ENCODE assay signal across 17 cellular contexts in genomic region chr3:32452009-32452408, GRCh38. TPM values are rescaled to one million over a fixed set of nuclear protein-coding genes. Genes with fewer than 3 reads are reported as not detected.
A peak's percentile ranks its signal among the peaks of the same experiment; 100 is the strongest.
DNase-seq lines count a peak whose midpoint lies in the region; ATAC-seq and TF ChIP-seq lines count a peak whose summit lies in the region.
"Had no signal": no experiment of that assay in that cellular context is flagged by ENCODE, and none has a peak within 500 bp of the region (broad histone marks: within the 10 kb centered on the region; RNA-seq: fewer than 3 reads in every experiment).

No MANE protein-coding gene starts in this region.

- H2AFZ ChIP-seq in IMR-90 (replicated peaks; ENCODE audit: low read length, poor library complexity), result no peak overlapping the region

- H3K79me1 ChIP-seq in IMR-90 (ENCODE audit: low read depth in 1 of 2, low read length in 2 of 2), result no peaks in the 10 kb centered on the region; a peak in 1 of 4 replicates

- H3K9me3 ChIP-seq in IMR-90 (ENCODE audit: control insufficient read depth, insufficient read depth, low read length), result no peaks in the 10 kb centered on the region
- H3K9me3 ChIP-seq: MG63 had no signal

- H2BK120ac ChIP-seq in IMR-90 (ENCODE audit: low read depth, low read length), result no peak overlapping the region

- H2AK9ac ChIP-seq in IMR-90 (replicated peaks; ENCODE audit: low read depth, low read length, poor library complexity), result no peak overlapping the region

- peak overlapping the region; percentile 44 for H3K27ac Mint-ChIP-seq in activated naive CD4-positive, alpha-beta T cell treated with anti-CD3 and anti-CD28 coated beads for 36 hours
- H3K27ac Mint-ChIP-seq in activated naive CD4-positive, alpha-beta T cell treated with anti-CD3 and anti-CD28 coated beads, Interleukin-2, amount 10 ng/mL, durations not matched to agents 7 days and 5 days, result no peak overlapping the region
- H3K27ac Mint-ChIP-seq in stimulated activated effector memory CD8-positive, alpha-beta T cell treated with anti-CD3 and anti-CD28 coated beads, Interleukin-12 subunit alpha, Interleukin-12 subunit beta, amount 100 ng/mL, for 72 hours, result peak overlapping the region; percentile 43

- H3K36me3 ChIP-seq in IMR-90 (ENCODE audit: control insufficient read depth, insufficient read depth, low read length), result no peaks in the 10 kb centered on the region
- H3K36me3 ChIP-seq: MG63 had no signal

- no peak overlapping the region for H2BK5ac ChIP-seq in IMR-90 (ENCODE audit: low read depth, low read length, poor library complexity, severe bottlenecking)

- no peak overlapping the region for H2BK15ac ChIP-seq in IMR-90 (ENCODE audit: low read depth, low read length)

- ATAC-seq in IMR-90 (ENCODE audit: low read depth), result no peak
- ATAC-seq in stimulated activated effector memory CD8-positive, alpha-beta T cell treated with anti-CD3 and anti-CD28 coated beads, Interleukin-12 subunit alpha, Interleukin-12 subunit beta, amount 100 ng/mL, for 72 hours, result no peak
- ATAC-seq: Panc1, Right ventricle myocardium inferior had no signal

- no peak for DNase-seq in activated naive CD4-positive, alpha-beta T cell treated with anti-CD3 and anti-CD28 coated beads for 36 hours
- no peak for DNase-seq in activated naive CD4-positive, alpha-beta T cell treated with anti-CD3 and anti-CD28 coated beads, Interleukin-2, amount 10 ng/mL, durations not matched to agents 7 days and 5 days
- DNase-seq in IMR-90 (no peak), islet precursor cell (peak; percentile 23), cortex of kidney (lab: John Stamatoyannopoulos, UW) (no peak), HK-2 (ENCODE audit: unreplicated experiment) (no peak), NOMO-1 treated with DMSO at 0.1 percent for 48 hours (lab: John Stamatoyannopoulos, UW; ENCODE audit: unreplicated experiment) (no peak)
- no peak for DNase-seq in stimulated activated effector memory CD8-positive, alpha-beta T cell treated with anti-CD3 and anti-CD28 coated beads, Interleukin-12 subunit alpha, Interleukin-12 subunit beta, amount 100 ng/mL, for 72 hours (ENCODE audit: low spot score in 2 of 2)
- DNase-seq: ACHN; CD8-positive, alpha-beta memory T cell; MG63; NCI-H1105 treated with DMSO at 0.1 percent for 48 hours; NCI-H187; NCI-H446; NCI-H748 treated with DMSO at 0.1 percent for 48 hours had no signal

- CTCF ChIA-PET in activated naive CD4-positive, alpha-beta T cell treated with anti-CD3 and anti-CD28 coated beads for 36 hours (lab: Charles Lee), result no interaction called here
- CTCF ChIA-PET in activated naive CD4-positive, alpha-beta T cell treated with anti-CD3 and anti-CD28 coated beads, Interleukin-2, amount 10 ng/mL, durations not matched to agents 7 days and 5 days (lab: Charles Lee), result no interaction called here
- CTCF ChIA-PET in IMR-90 (lab: Yijun Ruan, JAX), result interaction anchor here (1.5 kb wide), 1 partner anchor 16 kb away, joined by 6 read pairs; no protein-coding TSS in a partner anchor

- no peak overlapping the region for H3K14ac ChIP-seq in IMR-90 (replicated peaks; ENCODE audit: low read depth, low read length)

- intact Hi-C loops in activated naive CD4-positive, alpha-beta T cell treated with anti-CD3 and anti-CD28 coated beads for 36 hours (cut with micrococcal nuclease), result no loop called here
- intact Hi-C loops in IMR-90 (cut with micrococcal nuclease), result loop anchor here (5.0 kb wide), 1 partner anchor 50 kb away; no protein-coding TSS in a partner anchor

- 67% methylated on average over 1 of the region's 4 CpGs; no CpG with 5 or more reads in 1 of the 2 experiments for WGBS in IMR-90 (ENCODE audit: extremely low coverage in 2 of 2, insufficient read length in 1 of 2), 2 experiments

- dilution Hi-C loops in IMR-90 (cut with HindIII; ENCODE audit: low sequenced_read_pairs, unreplicated experiment), result no loop called here

- POLR2A ChIA-PET in IMR-90 (lab: Charles Lee; ENCODE audit: unreplicated experiment), result no interaction called here

- H3K27ac ChIP-seq in IMR-90 (ENCODE audit: insufficient read depth, low read length), result no peak overlapping the region

- peak overlapping the region; percentile 55; the same call in 1 of the 2 replicates for H2AK5ac ChIP-seq in IMR-90 (ENCODE audit: low read depth, low read length)

- no peak overlapping the region for H3K4ac ChIP-seq in IMR-90 (ENCODE audit: low read depth, low read length)

- H3K9me1 ChIP-seq in IMR-90 (ENCODE audit: insufficient read depth, low read length), result peaks cover 6% of the 10 kb centered on the region; the same call in 1 of the 2 replicates

- H3K56ac ChIP-seq in IMR-90 (ENCODE audit: extremely low read depth, insufficient read depth, low read length), result no peak overlapping the region

- no peak overlapping the region for H2BK20ac ChIP-seq in IMR-90 (ENCODE audit: low read depth, low read length)

- no peak overlapping the region for H3K4me3 ChIP-seq in IMR-90 (ENCODE audit: insufficient read depth, low read depth, low read length)
- H3K4me3 ChIP-seq: MG63 had no signal

- in situ Hi-C loops in IMR-90 (cut with MboI; ENCODE audit: low sequenced_read_pairs), result no loop called here

- H4K91ac ChIP-seq in IMR-90 (ENCODE audit: insufficient read depth, low read depth, low read length), result no peak overlapping the region

- no TSS peak for BruUV-seq in IMR-90 (replicated peaks; lab: Mats Ljungman, UMichigan)

- no peaks in the 10 kb centered on the region for H3K9me3 Mint-ChIP-seq in activated naive CD4-positive, alpha-beta T cell treated with anti-CD3 and anti-CD28 coated beads for 36 hours
- no peaks in the 10 kb centered on the region for H3K9me3 Mint-ChIP-seq in activated naive CD4-positive, alpha-beta T cell treated with anti-CD3 and anti-CD28 coated beads, Interleukin-2, amount 10 ng/mL, durations not matched to agents 7 days and 5 days
- no peaks in the 10 kb centered on the region for H3K9me3 Mint-ChIP-seq in stimulated activated effector memory CD8-positive, alpha-beta T cell treated with anti-CD3 and anti-CD28 coated beads, Interleukin-12 subunit alpha, Interleukin-12 subunit beta, amount 100 ng/mL, for 72 hours
- H3K9me3 Mint-ChIP-seq: CD8-positive, alpha-beta memory T cell had no signal

- H3K4me2 ChIP-seq in IMR-90 (ENCODE audit: low read depth, low read length), result no peak overlapping the region

- no peaks in the 10 kb centered on the region for H3K27me3 Mint-ChIP-seq in activated naive CD4-positive, alpha-beta T cell treated with anti-CD3 and anti-CD28 coated beads for 36 hours (ENCODE audit: low read depth)
- H3K27me3 Mint-ChIP-seq in activated naive CD4-positive, alpha-beta T cell treated with anti-CD3 and anti-CD28 coated beads, Interleukin-2, amount 10 ng/mL, durations not matched to agents 7 days and 5 days, result no peaks in the 10 kb centered on the region
- H3K27me3 Mint-ChIP-seq: CD8-positive, alpha-beta memory T cell had no signal

- H3K27me3 ChIP-seq in IMR-90 (ENCODE audit: control insufficient read depth, insufficient read depth, low read length), result no peaks in the 10 kb centered on the region
- H3K27me3 ChIP-seq: MG63 had no signal

- no peak for TF ChIP-seq POLR2A in IMR-90 (IDR thresholded peaks at IDR 0.05; ENCODE audit: low read depth, low read length)

- H3K4me1 ChIP-seq in IMR-90 (ENCODE audit: control insufficient read depth, insufficient read depth, low read length), result peaks cover 10% of the 10 kb centered on the region

- no peak for TF ChIP-seq RAD21 in IMR-90 (IDR thresholded peaks at IDR 0.05; ENCODE audit: low read length)

- 0 out of 2 replicates have a peak, but pooled peaks cover 6% of the 10 kb centered on the region for H4K20me1 ChIP-seq in IMR-90 (ENCODE audit: insufficient read depth, low read length)

- peaks cover 27% of the 10 kb centered on the region for H3K36me3 Mint-ChIP-seq in activated naive CD4-positive, alpha-beta T cell treated with anti-CD3 and anti-CD28 coated beads for 36 hours (ENCODE audit: low read depth)
- H3K36me3 Mint-ChIP-seq in activated naive CD4-positive, alpha-beta T cell treated with anti-CD3 and anti-CD28 coated beads, Interleukin-2, amount 10 ng/mL, durations not matched to agents 7 days and 5 days, result peaks cover 51% of the 10 kb centered on the region
- H3K36me3 Mint-ChIP-seq in stimulated activated effector memory CD8-positive, alpha-beta T cell treated with anti-CD3 and anti-CD28 coated beads, Interleukin-12 subunit alpha, Interleukin-12 subunit beta, amount 100 ng/mL, for 72 hours, result peaks cover 33% of the 10 kb centered on the region

- H3K23ac ChIP-seq in IMR-90 (ENCODE audit: low read depth, low read length), result peak overlapping the region; percentile 2; the same call in 1 of the 2 replicates

- H4K5ac ChIP-seq in IMR-90 (ENCODE audit: low read depth, low read length), result no peak overlapping the region

- no peak overlapping the region for H3K9ac ChIP-seq in IMR-90 (ENCODE audit: low read depth, low read length)

- no peak for TF ChIP-seq CTCF in IMR-90 (conservative IDR thresholded peaks at IDR 0.05; ENCODE audit: low read depth, low read length)

- no peak overlapping the region for H4K8ac ChIP-seq in IMR-90 (ENCODE audit: low read depth in 2 of 2, low read length in 2 of 2)

- H3K4me1 Mint-ChIP-seq in activated naive CD4-positive, alpha-beta T cell treated with anti-CD3 and anti-CD28 coated beads for 36 hours (ENCODE audit: low read depth), result peaks cover 43% of the 10 kb centered on the region
- peaks cover 34% of the 10 kb centered on the region for H3K4me1 Mint-ChIP-seq in activated naive CD4-positive, alpha-beta T cell treated with anti-CD3 and anti-CD28 coated beads, Interleukin-2, amount 10 ng/mL, durations not matched to agents 7 days and 5 days
- peaks cover 38% of the 10 kb centered on the region for H3K4me1 Mint-ChIP-seq in stimulated activated effector memory CD8-positive, alpha-beta T cell treated with anti-CD3 and anti-CD28 coated beads, Interleukin-12 subunit alpha, Interleukin-12 subunit beta, amount 100 ng/mL, for 72 hours

- no peak overlapping the region for H3K4me3 Mint-ChIP-seq in activated naive CD4-positive, alpha-beta T cell treated with anti-CD3 and anti-CD28 coated beads for 36 hours
- H3K4me3 Mint-ChIP-seq in activated naive CD4-positive, alpha-beta T cell treated with anti-CD3 and anti-CD28 coated beads, Interleukin-2, amount 10 ng/mL, durations not matched to agents 7 days and 5 days, result no peak overlapping the region
- no peak overlapping the region for H3K4me3 Mint-ChIP-seq in stimulated activated effector memory CD8-positive, alpha-beta T cell treated with anti-CD3 and anti-CD28 coated beads, Interleukin-12 subunit alpha, Interleukin-12 subunit beta, amount 100 ng/mL, for 72 hours
- H3K4me3 Mint-ChIP-seq: CD8-positive, alpha-beta memory T cell had no signal

- no peak overlapping the region for H3K18ac ChIP-seq in IMR-90 (ENCODE audit: low read depth, low read length)

TF ChIP-seq in IMR-90, 13 proteins besides CTCF, POLR2A, EP300 and RAD21:
- no peak for TF ChIP-seq BHLHE40 (IDR thresholded peaks at IDR 0.05; ENCODE audit: low read depth, low read length)
- no peak for TF ChIP-seq NFE2L2 (IDR thresholded peaks at IDR 0.05; ENCODE audit: low read depth, low read length)
TF ChIP-seq in IMR-90: peak in this region for 0.

RNA-seq across cellular contexts. Expression of gene CMTM6, which starts 50.6 kb away (rescaled TPM):
- total RNA-seq in activated naive CD4-positive, alpha-beta T cell treated with anti-CD3 and anti-CD28 coated beads for 36 hours, result 10 to 100 TPM; 43.7 to 44.3 TPM
- 36.6 and 85.0 TPM in 2 replicates for total RNA-seq in IMR-90 (2012; rRNA removed)
- polyA plus RNA-seq in IMR-90 (2012; rRNA removed), result 21.3 and 29.4 TPM in 2 replicates
- polyA plus RNA-seq in IMR-90 (2012; cell fraction: cytosol; rRNA removed), result 6.5 and 13.3 TPM in 2 replicates
- polyA plus RNA-seq in IMR-90 (2012; cell fraction: nucleus; rRNA removed; ENCODE audit: low replicate concordance), result 1.8 and 8.1 TPM in 2 replicates
